Comparison of ENCODE assay signal across 8 cellular contexts in genomic region chr13:21061077-21061945, GRCh38. TPM values are rescaled to one million over a fixed set of nuclear protein-coding genes. Genes with fewer than 3 reads are reported as not detected.
DNase-seq lines count a peak whose midpoint lies in the region; ATAC-seq and TF ChIP-seq lines count a peak whose summit lies in the region.

Gene LATS2, minus strand, starts transcription at chr13:21061586. Its CDS starts 15,560 bp downstream, at chr13:21046026.

- peak within 1 kb of the TSS; percentile 100 for H2BK5ac ChIP-seq in mesenchymal stem cell (ENCODE audit: low read depth, low read length, poor library complexity, severe bottlenecking)

- H2BK120ac ChIP-seq in mesenchymal stem cell (ENCODE audit: low read depth, low read length) = peak within 1 kb of the TSS; percentile 100

- peak within 1 kb of the TSS; percentile 98 for H3K4me2 ChIP-seq in mesenchymal stem cell (ENCODE audit: low read length, poor library complexity, severe bottlenecking)

- peak within 1 kb of the TSS; percentile 54 to 87 for H2BK12ac ChIP-seq in mesenchymal stem cell (ENCODE audit: low read length in 2 of 2)

- peak within 1 kb of the TSS; percentile 61 for H2AFZ ChIP-seq in mesenchymal stem cell (ENCODE audit: low read depth, low read length)

- peaks cover 0 to 3% of the 10 kb centered on the region in 2 experiments for H3K36me3 ChIP-seq in mesenchymal stem cell (ENCODE audit: control insufficient read depth in 1 of 2, insufficient read depth in 2 of 2, low read depth in 1 of 2, low read length in 2 of 2)

- under 1% methylated on average over 62 of the region's 92 CpGs for WGBS in mesenchymal stem cell

- peaks cover 10% of the 10 kb centered on the region for H3K27me3 Mint-ChIP-seq in endothelial cell (ENCODE audit: unreplicated experiment)

- peak within 1 kb of the TSS; percentile 97 for H3K18ac ChIP-seq in mesenchymal stem cell (ENCODE audit: low read depth in 1 of 2, low read length in 2 of 2)

- peaks cover 12% of the 10 kb centered on the region for H3K4me1 ChIP-seq in mesenchymal stem cell (ENCODE audit: control insufficient read depth, insufficient read depth, low read depth, low read length)

- H3K4me3 Mint-ChIP-seq in endothelial cell (ENCODE audit: unreplicated experiment) = peak within 1 kb of the TSS; percentile 91

- peak within 1 kb of the TSS in 1 of 2 experiments; percentile 48 for H3K23ac ChIP-seq in mesenchymal stem cell (ENCODE audit: low read length in 2 of 2)

- POLR2A ChIA-PET in AG04450 (lab: Yijun Ruan, JAX) = interaction anchor here (1.0 to 1.4 kb wide), 5 partner anchors 9 to 118 kb away, joined by 3 to 13 read pairs (median 4); no protein-coding TSS in a partner anchor

- peak within 1 kb of the TSS; percentile 97 for H4K91ac ChIP-seq in mesenchymal stem cell (ENCODE audit: low read length)

- H3K36me3 Mint-ChIP-seq in endothelial cell (ENCODE audit: low read depth, unreplicated experiment) = peaks cover 5% of the 10 kb centered on the region

- no peaks in the 10 kb centered on the region for H3K9me3 Mint-ChIP-seq in endothelial cell (ENCODE audit: unreplicated experiment)

- peak within 1 kb of the TSS; percentile 92 to 98 for H3K14ac ChIP-seq in mesenchymal stem cell (ENCODE audit: low read length in 2 of 2)

- H3K4me1 Mint-ChIP-seq in endothelial cell (ENCODE audit: unreplicated experiment) = peaks cover 9% of the 10 kb centered on the region

- DNase-seq in AG04450 (ENCODE audit: low read depth, low spot score) (peak; percentile 83), NCI-H69 (lab: John Stamatoyannopoulos, UW) (peak; percentile 59), endothelial cell (ENCODE audit: low spot score) (peak; percentile 97), mesenchymal stem cell (peak; percentile 94)
- peak; percentile 79 for DNase-seq in activated CD8-positive, alpha-beta memory T cell treated with anti-CD3 and anti-CD28 coated beads, Interleukin-2, amount 50 U/mL, for 48 hours
- peak; percentile 46 for DNase-seq in stimulated activated CD8-positive, alpha-beta memory T cell treated with anti-CD3 and anti-CD28 coated beads, Interleukin-2, amount 100 ng/mL, for 1 hour (ENCODE audit: low read depth in 2 of 2)

- no peaks in the 10 kb centered on the region for H3K79me1 ChIP-seq in mesenchymal stem cell (replicated peaks; ENCODE audit: low read length, poor library complexity, severe bottlenecking)

- TF ChIP-seq CTCF in AG04450 (IDR thresholded peaks at IDR 0.05; ENCODE audit: low read depth, low read length) = 0 out of 2 replicates have a peak, but pooled peaks have one; percentile 18
- no peak for TF ChIP-seq CTCF in endothelial cell (IDR thresholded peaks at IDR 0.05; ENCODE audit: unreplicated experiment)

- H3K27me3 ChIP-seq in AG04450 (ENCODE audit: control insufficient read depth, insufficient read depth, low read length) (no peaks in the 10 kb centered on the region), mesenchymal stem cell (ENCODE audit: control insufficient read depth in 1 of 2, insufficient read depth in 1 of 2, low read length in 2 of 2) (no peaks in the 10 kb centered on the region)

- peak within 1 kb of the TSS; percentile 85 for H2AK5ac ChIP-seq in mesenchymal stem cell (ENCODE audit: low read length, severe bottlenecking)

- H2BK15ac ChIP-seq in mesenchymal stem cell (ENCODE audit: low read depth, poor library complexity, severe bottlenecking) = peak within 1 kb of the TSS; percentile 96

- peak; percentile 33 for TF ChIP-seq POLR2A in GM18526 (IDR thresholded peaks at IDR 0.05; ENCODE audit: extremely low read depth, insufficient read length)

- H3K27ac ChIP-seq in AG04450 (ENCODE audit: low read depth, low read length) (peak within 1 kb of the TSS; percentile 91), mesenchymal stem cell (ENCODE audit: low read length, poor library complexity, severe bottlenecking) (peak within 1 kb of the TSS; percentile 82)

- peak within 1 kb of the TSS; percentile 88 for H3K27ac Mint-ChIP-seq in endothelial cell (ENCODE audit: unreplicated experiment)

- CTCF ChIA-PET in AG04450 (lab: Charles Lee) = interaction anchor here (0.9 kb wide), 1 partner anchor 72 kb away, joined by 3 read pairs; no protein-coding TSS in a partner anchor

- H4K8ac ChIP-seq in mesenchymal stem cell (ENCODE audit: low read length) = peak within 1 kb of the TSS; percentile 54

- H3K4me3 ChIP-seq in AG04450 (ENCODE audit: low read depth, low read length) = peak within 1 kb of the TSS; percentile 77
- peak within 1 kb of the TSS; percentile 91 to 96 for H3K4me3 ChIP-seq in mesenchymal stem cell (ENCODE audit: insufficient read depth in 1 of 2, low read depth in 1 of 2, low read length in 2 of 2)

- peak within 1 kb of the TSS; percentile 75 to 95 for H3K4ac ChIP-seq in mesenchymal stem cell (ENCODE audit: low read depth in 1 of 2, low read length in 2 of 2)

- ATAC-seq in HG03025 (IDR thresholded peaks at IDR 0.05; ENCODE audit: low FRiP score, unreplicated experiment) = peak; percentile 83

- H3K9me3 ChIP-seq in AG04450 (ENCODE audit: control insufficient read depth, insufficient read depth, low read length) (peaks cover 8% of the 10 kb centered on the region), mesenchymal stem cell (ENCODE audit: control insufficient read depth, low read length) (no peaks in the 10 kb centered on the region)

- peak within 1 kb of the TSS; percentile 96 for H3K9ac ChIP-seq in mesenchymal stem cell (ENCODE audit: low read length)

RNA-seq across cellular contexts. Expression of gene LATS2, which starts in this region (rescaled TPM):
- polyA plus RNA-seq in AG04450 (2011; rRNA removed) = 19.3 and 21.7 TPM in 2 replicates
- polyA minus RNA-seq in AG04450 (2011; rRNA and poly(A)+ RNA removed) = 31.4 and 33.0 TPM in 2 replicates
- 29.8 TPM for total RNA-seq in endothelial cell (ENCODE audit: unreplicated experiment)
- 23.0 TPM for polyA plus RNA-seq in mesenchymal stem cell (2013, experiment 1 of 2)
- 23.1 TPM for polyA plus RNA-seq in mesenchymal stem cell (2013, experiment 2 of 2)

Comparison
In these comparisons a context has a peak if more than half of its experiments do, and no peak if none do; other contexts are left out.
1. Peak in every context shown above with its lines: DNase-seq, ATAC-seq, H3K4me3 ChIP-seq and H3K27ac ChIP-seq.
2. DNase-seq: peak in every context shown above with its lines; median percentile 97 in endothelial cell; 94 in mesenchymal stem cell; 83 in AG04450; 79 in activated CD8-positive, alpha-beta memory T cell treated with anti-CD3 and anti-CD28 coated beads, Interleukin-2, amount 50 U/mL, for 48 hours; 59 in NCI-H69; 46 in stimulated activated CD8-positive, alpha-beta memory T cell treated with anti-CD3 and anti-CD28 coated beads, Interleukin-2, amount 100 ng/mL, for 1 hour.